In the genomic region with DNA sequence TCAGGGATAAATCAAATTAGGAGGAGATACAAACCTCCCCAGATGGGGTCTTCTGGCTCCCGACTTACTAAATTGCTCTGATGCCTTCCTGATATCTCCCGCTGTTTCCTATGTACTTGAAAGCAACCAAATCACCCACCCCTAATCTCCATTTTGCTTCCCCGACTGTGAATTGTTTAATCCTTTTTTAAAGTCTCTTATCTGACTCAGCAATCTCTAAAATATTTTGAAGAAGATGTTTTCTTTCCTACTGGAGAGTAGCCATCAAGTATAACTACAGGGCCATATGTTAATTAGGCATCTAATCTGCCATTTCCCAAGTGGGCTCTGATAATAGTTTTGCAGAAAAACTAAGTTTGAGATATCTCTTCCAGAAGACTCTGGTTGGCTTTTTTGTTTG, we compare ENCODE assay signal across 1 cellular context.
TF ChIP-seq lines count a peak whose summit lies in the region.

No MANE protein-coding gene starts in this region.

TF ChIP-seq in K562, 482 proteins besides CTCF, POLR2A, EP300 and RAD21 (continued from another document):
- no peak for TF ChIP-seq XRCC3 (IDR thresholded peaks at IDR 0.05)
